9 cellular contexts compared by ENCODE assay signal in the genomic region with DNA sequence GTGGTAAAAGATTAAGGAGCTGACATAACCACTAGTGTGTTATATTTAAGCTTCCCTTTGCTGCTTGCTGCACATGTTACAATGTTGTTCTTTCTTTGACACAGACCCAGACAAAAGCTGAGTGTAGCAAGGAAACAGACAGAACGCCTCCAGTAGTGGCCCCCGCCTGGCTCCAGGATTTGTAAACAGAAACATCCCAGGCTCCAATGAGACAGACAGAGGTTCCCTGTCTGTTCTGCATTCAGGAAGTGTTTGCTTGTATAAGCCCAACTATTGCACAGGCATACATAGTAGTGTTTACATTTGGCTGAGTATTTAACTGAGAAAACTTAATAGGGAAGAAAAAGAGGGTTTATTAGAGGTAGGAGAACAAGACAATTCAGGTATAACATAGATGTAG.
A peak's percentile ranks its signal among the peaks of the same experiment; 100 is the strongest.
DNase-seq lines count a peak whose midpoint lies in the region; ATAC-seq and TF ChIP-seq lines count a peak whose summit lies in the region.
"Had no signal": no experiment of that assay in that cellular context is flagged by ENCODE, and none has a peak within 500 bp of the region (broad histone marks: within the 10 kb centered on the region; RNA-seq: fewer than 3 reads in every experiment).

No MANE protein-coding gene starts in this region.

- H3K4me1 ChIP-seq in prostate gland (replicated peaks) = no peaks in the 10 kb centered on the region

- no peaks in the 10 kb centered on the region for H3K36me3 Mint-ChIP-seq in activated T-cell treated with anti-CD3 and anti-CD28 coated beads, Interleukin-2, amount 50 U/mL, for 4 hours (ENCODE audit: insufficient read depth)

- H3K36me3 ChIP-seq in prostate gland = no peaks in the 10 kb centered on the region

- no peaks in the 10 kb centered on the region for H3K9me3 Mint-ChIP-seq in activated T-cell treated with anti-CD3 and anti-CD28 coated beads, Interleukin-2, amount 50 U/mL, for 4 hours

- H3K27ac ChIP-seq in prostate gland = peak overlapping the region in 1 of 2 donors; percentile 49
- H3K27ac ChIP-seq: HL-60 had no signal

- H3K4me3 ChIP-seq in foreskin fibroblast (ENCODE audit: low read depth in 1 of 2, low read length in 2 of 2) (no peak overlapping the region), prostate gland (no peak overlapping the region)

- TF ChIP-seq POLR2A in prostate gland (IDR thresholded peaks at IDR 0.05) = no peak

- no peaks in the 10 kb centered on the region for H3K27me3 Mint-ChIP-seq in activated T-cell treated with anti-CD3 and anti-CD28 coated beads, Interleukin-2, amount 50 U/mL, for 4 hours (ENCODE audit: low read depth)

- no peak overlapping the region for H3K4me3 Mint-ChIP-seq in activated T-cell treated with anti-CD3 and anti-CD28 coated beads, Interleukin-2, amount 50 U/mL, for 4 hours

- peaks cover 2% of the 10 kb centered on the region for H3K4me1 Mint-ChIP-seq in activated T-cell treated with anti-CD3 and anti-CD28 coated beads, Interleukin-2, amount 50 U/mL, for 4 hours (ENCODE audit: low read depth)

- intact Hi-C loops in prostate gland (cut with DNase I) = no loop called here

- WGBS in prostate gland = 15% methylated on average over 2 of the region's 2 CpGs

- TF ChIP-seq CTCF in foreskin fibroblast (IDR thresholded peaks at IDR 0.05; ENCODE audit: low read depth, low read length) (no peak), prostate gland (IDR thresholded peaks at IDR 0.05) (no peak)

- no peaks in the 10 kb centered on the region for H3K9me3 ChIP-seq in prostate gland

- no peaks in the 10 kb centered on the region for H3K27me3 ChIP-seq in prostate gland (replicated peaks; ENCODE audit: insufficient read depth)

- no peak for ATAC-seq in GM18519 (IDR thresholded peaks at IDR 0.05; ENCODE audit: low FRiP score, unreplicated experiment)
- ATAC-seq in activated T-cell treated with anti-CD3 and anti-CD28 coated beads, Interleukin-2, amount 50 U/mL, for 4 hours = no peak
- no peak for ATAC-seq in GM19467 (IDR thresholded peaks at IDR 0.05; ENCODE audit: unreplicated experiment)

- DNase-seq in GM04504 (ENCODE audit: low read depth) (peak; percentile 14), NCI-H774 (lab: John Stamatoyannopoulos, UW) (peak; percentile 34), foreskin fibroblast (peak; percentile 73 to 77), prostate gland (ENCODE audit: low spot score) (peak; percentile 37)
- DNase-seq in stimulated activated CD4-positive, alpha-beta T cell treated with anti-CD3 and anti-CD28 coated beads, Interleukin-15, amount 100 ng/mL, for 24 hours = no peak
- no peak for DNase-seq in activated T-cell treated with anti-CD3 and anti-CD28 coated beads, Interleukin-2, amount 50 U/mL, for 4 hours

Comparison
In these comparisons a context has a peak if more than half of its experiments do, and no peak if none do; other contexts are left out.
1. DNase-seq: peak in GM04504 (single experiment), NCI-H774 (single experiment), foreskin fibroblast (2 of 2) and prostate gland (single experiment); none in stimulated activated CD4-positive, alpha-beta T cell treated with anti-CD3 and anti-CD28 coated beads, Interleukin-15, amount 100 ng/mL, for 24 hours (single experiment) and activated T-cell treated with anti-CD3 and anti-CD28 coated beads, Interleukin-2, amount 50 U/mL, for 4 hours (single experiment).